ENCODE assay signal across 16 cellular contexts in genomic region chr3:102183186-102183585, GRCh38.
"Had no signal": no experiment of that assay in that cellular context is flagged by ENCODE, and none has a peak within 500 bp of the region (broad histone marks: within the 10 kb centered on the region; RNA-seq: fewer than 3 reads in every experiment).

No MANE protein-coding gene starts in this region.

- H3K27me3 ChIP-seq: left lung, spleen, stomach had no signal

- H3K36me3 ChIP-seq: left lung, spleen, stomach, thoracic aorta had no signal

- H3K9me3 ChIP-seq: left lung, spleen, stomach, thoracic aorta had no signal

- H3K4me3 ChIP-seq: left lung, spleen, stomach, thoracic aorta had no signal

- DNase-seq: activated CD4-positive, alpha-beta T cell treated with anti-CD3 and anti-CD28 coated beads, Interleukin-2, amount 10 ng/mL, durations not matched to agents 24 days and 14 days; activated CD4-positive, CD25-positive, alpha-beta regulatory T cell; activated CD8-positive, alpha-beta memory T cell treated with anti-CD3 and anti-CD28 coated beads for 24 hours; activated gamma-delta T cell treated with Interleukin-2 at 50 U/mL for 16 hours; amniotic stem cell; caudate nucleus; islet precursor cell; left lung; mesendoderm; spleen; stimulated activated CD4-positive, alpha-beta T cell treated with anti-CD3 and anti-CD28 coated beads, Interleukin-1b, Interleukin-23, amount 100 ng/mL, for 48 hours; stomach had no signal

- ATAC-seq: esophagus mucosa; left lung; natural killer cell treated with Interleukin-12 subunit alpha and Interleukin-12 subunit beta and Interleukin-15 and Interleukin-18, amount 100 ng/mL, for 72 hours; sciatic nerve had no signal
